ENCODE assay signal across 23 cellular contexts in the genomic region with DNA sequence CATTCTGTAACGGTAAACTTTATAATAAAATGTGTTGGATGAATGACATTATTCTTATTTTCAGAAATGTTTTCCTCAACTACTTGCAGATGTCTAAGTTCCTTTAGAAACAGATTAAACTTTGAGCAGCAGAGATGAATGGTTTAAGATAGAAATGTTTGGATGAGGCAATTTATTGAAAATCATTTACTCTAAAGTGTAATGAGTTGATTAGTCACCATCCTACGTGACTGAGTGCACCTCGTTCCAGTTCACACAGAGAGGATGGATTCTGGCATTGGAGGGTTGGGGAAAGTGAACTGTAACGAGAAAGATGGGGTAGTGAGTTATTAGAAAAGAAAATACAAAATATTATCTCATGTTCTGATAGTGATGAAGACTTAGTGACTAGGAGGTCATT. TPM values are rescaled to one million over a fixed set of nuclear protein-coding genes. Genes with fewer than 3 reads are reported as not detected.
"Had no signal": no experiment of that assay in that cellular context is flagged by ENCODE, and none has a peak within 500 bp of the region (broad histone marks: within the 10 kb centered on the region; RNA-seq: fewer than 3 reads in every experiment).

No MANE protein-coding gene starts in this region.

- H3K4me3 ChIP-seq: ascending aorta, breast epithelium, gastrocnemius medialis, heart right ventricle, left lung, tibial nerve, vagina had no signal

- H3K4me1 Mint-ChIP-seq: activated CD4-positive, alpha-beta T cell treated with anti-CD3 and anti-CD28 coated beads for 36 hours; activated CD8-positive, alpha-beta memory T cell treated with anti-CD3 and anti-CD28 coated beads, Interleukin-2, amount 10 ng/mL, durations not matched to agents 7 days and 5 days; activated naive CD4-positive, alpha-beta T cell treated with anti-CD3 and anti-CD28 coated beads, Interleukin-2, amount 10 ng/mL, durations not matched to agents 7 days and 5 days had no signal

- H3K27ac ChIP-seq: ascending aorta, breast epithelium, gastrocnemius medialis, heart right ventricle, left lung, parathyroid adenoma, tibial nerve, vagina had no signal

- H2AFZ ChIP-seq: parathyroid adenoma had no signal

- H3K27me3 Mint-ChIP-seq: activated CD4-positive, alpha-beta memory T cell treated with anti-CD3 and anti-CD28 coated beads for 36 hours; activated CD4-positive, alpha-beta T cell treated with anti-CD3 and anti-CD28 coated beads for 36 hours; activated naive CD4-positive, alpha-beta T cell treated with anti-CD3 and anti-CD28 coated beads, Interleukin-2, amount 10 ng/mL, durations not matched to agents 7 days and 5 days had no signal

- H3K9me3 ChIP-seq: ascending aorta, breast epithelium, gastrocnemius medialis, heart right ventricle, left lung, tibial nerve, vagina had no signal

- H3K36me3 ChIP-seq: ascending aorta, breast epithelium, gastrocnemius medialis, heart right ventricle, left lung, tibial nerve, vagina had no signal

- ATAC-seq: activated CD4-positive, alpha-beta T cell treated with anti-CD3 and anti-CD28 coated beads for 36 hours; activated CD8-positive, alpha-beta memory T cell treated with anti-CD3 and anti-CD28 coated beads, Interleukin-2, amount 10 ng/mL, durations not matched to agents 7 days and 5 days; gastrocnemius medialis; heart right ventricle; left lung; naive thymus-derived CD4-positive, alpha-beta T cell had no signal

- DNase-seq: activated CD4-positive, alpha-beta memory T cell treated with anti-CD3 and anti-CD28 coated beads for 36 hours; activated CD4-positive, alpha-beta T cell treated with anti-CD3 and anti-CD28 coated beads for 36 hours; activated CD8-positive, alpha-beta memory T cell treated with anti-CD3 and anti-CD28 coated beads, Interleukin-2, amount 10 ng/mL, durations not matched to agents 7 days and 5 days; activated naive CD4-positive, alpha-beta T cell treated with anti-CD3 and anti-CD28 coated beads, Interleukin-2, amount 10 ng/mL, durations not matched to agents 7 days and 5 days; activated T-cell treated with anti-CD3 and anti-CD28 coated beads, Interleukin-2, amount 50 U/mL, for 1 hour; cerebellar nuclear complex; effector CD8-positive, alpha-beta T cell; gastrocnemius medialis; heart right ventricle; left lung; naive thymus-derived CD4-positive, alpha-beta T cell; retina; stimulated activated CD4-positive, alpha-beta T cell treated with anti-CD3 and anti-CD28 coated beads, Interleukin-4, amount 100 ng/mL, for 4 hours; stimulated activated CD8-positive, alpha-beta memory T cell treated with anti-CD3 and anti-CD28 coated beads, Interleukin-4, amount 100 ng/mL, for 48 hours; stimulated activated naive CD4-positive, alpha-beta T cell treated with Interleukin-2 at 50 U/mL for 16 hours had no signal

- H3K4me3 Mint-ChIP-seq: activated CD4-positive, alpha-beta memory T cell treated with anti-CD3 and anti-CD28 coated beads for 36 hours; activated CD4-positive, alpha-beta T cell treated with anti-CD3 and anti-CD28 coated beads for 36 hours; activated CD8-positive, alpha-beta memory T cell treated with anti-CD3 and anti-CD28 coated beads, Interleukin-2, amount 10 ng/mL, durations not matched to agents 7 days and 5 days; activated naive CD4-positive, alpha-beta T cell treated with anti-CD3 and anti-CD28 coated beads, Interleukin-2, amount 10 ng/mL, durations not matched to agents 7 days and 5 days; naive thymus-derived CD4-positive, alpha-beta T cell had no signal

- H3K79me2 ChIP-seq: parathyroid adenoma had no signal

- H3K9me3 Mint-ChIP-seq: activated CD4-positive, alpha-beta memory T cell treated with anti-CD3 and anti-CD28 coated beads for 36 hours; activated naive CD4-positive, alpha-beta T cell treated with anti-CD3 and anti-CD28 coated beads, Interleukin-2, amount 10 ng/mL, durations not matched to agents 7 days and 5 days; naive thymus-derived CD4-positive, alpha-beta T cell had no signal

- H3K4me1 ChIP-seq: ascending aorta, breast epithelium, gastrocnemius medialis, heart right ventricle, left lung, parathyroid adenoma, tibial nerve, vagina had no signal

- H3K36me3 Mint-ChIP-seq: activated CD4-positive, alpha-beta memory T cell treated with anti-CD3 and anti-CD28 coated beads for 36 hours; activated CD8-positive, alpha-beta memory T cell treated with anti-CD3 and anti-CD28 coated beads, Interleukin-2, amount 10 ng/mL, durations not matched to agents 7 days and 5 days; activated naive CD4-positive, alpha-beta T cell treated with anti-CD3 and anti-CD28 coated beads, Interleukin-2, amount 10 ng/mL, durations not matched to agents 7 days and 5 days; naive thymus-derived CD4-positive, alpha-beta T cell had no signal

- H3K9ac ChIP-seq: parathyroid adenoma had no signal

- H3K27me3 ChIP-seq: ascending aorta, breast epithelium, gastrocnemius medialis, heart right ventricle, left lung, tibial nerve, vagina had no signal

- H3K27ac Mint-ChIP-seq: activated CD4-positive, alpha-beta memory T cell treated with anti-CD3 and anti-CD28 coated beads for 36 hours; activated CD4-positive, alpha-beta T cell treated with anti-CD3 and anti-CD28 coated beads for 36 hours; activated CD8-positive, alpha-beta memory T cell treated with anti-CD3 and anti-CD28 coated beads, Interleukin-2, amount 10 ng/mL, durations not matched to agents 7 days and 5 days; activated naive CD4-positive, alpha-beta T cell treated with anti-CD3 and anti-CD28 coated beads, Interleukin-2, amount 10 ng/mL, durations not matched to agents 7 days and 5 days; naive thymus-derived CD4-positive, alpha-beta T cell had no signal

RNA-seq across cellular contexts. Expression of a gene that starts 28.7 kb away (rescaled TPM):
- total RNA-seq: activated CD4-positive, alpha-beta T cell treated with anti-CD3 and anti-CD28 coated beads for 36 hours had no signal
- polyA plus RNA-seq: naive thymus-derived CD4-positive, alpha-beta T cell had no signal

RNA-seq across cellular contexts. Expression of a gene that starts 38.2 kb away (rescaled TPM):
- total RNA-seq: activated CD4-positive, alpha-beta memory T cell treated with anti-CD3 and anti-CD28 coated beads for 36 hours; activated CD4-positive, alpha-beta T cell treated with anti-CD3 and anti-CD28 coated beads for 36 hours; activated CD8-positive, alpha-beta memory T cell treated with anti-CD3 and anti-CD28 coated beads, Interleukin-2, amount 10 ng/mL, durations not matched to agents 7 days and 5 days; ascending aorta; fibroblast of lung; heart right ventricle; left lung; mononuclear cell; naive thymus-derived CD4-positive, alpha-beta T cell; skeletal muscle tissue; tibial nerve; vagina had no signal
- polyA plus RNA-seq: fibroblast of lung; naive thymus-derived CD4-positive, alpha-beta T cell had no signal
